18 cellular contexts compared by ENCODE assay signal in the genomic region with DNA sequence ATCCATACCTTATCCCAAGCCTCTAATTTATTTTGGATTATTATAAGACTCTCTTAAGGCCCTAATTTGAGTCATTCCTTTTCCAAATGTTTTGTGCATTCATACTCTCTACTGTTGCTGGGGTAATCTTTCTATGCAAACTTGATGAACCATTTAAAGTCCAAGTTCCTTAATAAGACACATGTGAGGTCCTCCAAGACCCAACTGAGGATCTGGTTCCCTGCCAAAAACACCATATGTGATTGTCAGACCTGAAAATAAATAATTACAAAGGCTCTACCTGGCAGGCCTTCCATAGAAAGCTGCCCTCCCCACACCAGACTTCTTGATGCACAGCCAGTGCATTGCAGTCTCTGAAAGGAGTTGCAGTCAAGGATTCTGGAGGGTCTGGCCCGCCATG.
DNase-seq lines count a peak whose midpoint lies in the region; ATAC-seq and TF ChIP-seq lines count a peak whose summit lies in the region.
"Had no signal": no experiment of that assay in that cellular context is flagged by ENCODE, and none has a peak within 500 bp of the region (broad histone marks: within the 10 kb centered on the region; RNA-seq: fewer than 3 reads in every experiment).

No MANE protein-coding gene starts in this region.

- H3K27me3 ChIP-seq in body of pancreas (no peaks in the 10 kb centered on the region), suprapubic skin (no peaks in the 10 kb centered on the region)

- H3K27ac ChIP-seq in epithelial cell of prostate: peak overlapping the region; percentile 29
- no peak overlapping the region for H3K27ac ChIP-seq in body of pancreas
- H3K27ac ChIP-seq in suprapubic skin: no peak overlapping the region
- H3K27ac ChIP-seq: 22Rv1, A549, C4-2B had no signal

- H3K36me3 ChIP-seq in body of pancreas (replicated peaks in 1 of 2; ENCODE audit: insufficient read depth in 1 of 2, low read depth in 2 of 2) (no peaks in the 10 kb centered on the region), suprapubic skin (no peaks in the 10 kb centered on the region)
- H3K36me3 ChIP-seq: HAP-1 had no signal

- intact Hi-C loops in body of pancreas (cut with DNase I): no loop called here

- H3K4me3 ChIP-seq in body of pancreas (no peak overlapping the region), suprapubic skin (no peak overlapping the region)
- H3K4me3 ChIP-seq: A549, HAP-1 had no signal

- 50 to 83% methylated on average over 1 of the region's 1 CpG for WGBS in body of pancreas, 2 donors
- WGBS in suprapubic skin: 89% methylated on average over 1 of the region's 1 CpG

- TF ChIP-seq POLR2A in body of pancreas (IDR thresholded peaks at IDR 0.05): no peak
- TF ChIP-seq POLR2A in suprapubic skin (IDR thresholded peaks at IDR 0.05): no peak

- H3K9me3 ChIP-seq in body of pancreas (no peaks in the 10 kb centered on the region), suprapubic skin (no peaks in the 10 kb centered on the region)
- H3K9me3 ChIP-seq: A549, Caco-2, HAP-1 had no signal

- ATAC-seq in body of pancreas: no peak
- ATAC-seq: A549, HepG2 had no signal

- H3K4me1 ChIP-seq in body of pancreas: no peaks in the 10 kb centered on the region
- H3K4me1 ChIP-seq in suprapubic skin: no peaks in the 10 kb centered on the region
- H3K4me1 ChIP-seq: A549, Caco-2, HAP-1 had no signal

- no peak for TF ChIP-seq EP300 in suprapubic skin (IDR thresholded peaks at IDR 0.05)

- TF ChIP-seq CTCF in body of pancreas (IDR thresholded peaks at IDR 0.05) (no peak), suprapubic skin (IDR thresholded peaks at IDR 0.05) (no peak)

- DNase-seq in DMS 273 (lab: John Stamatoyannopoulos, UW; ENCODE audit: unreplicated experiment): peak; percentile 47
- no peak for DNase-seq in DMS 273 treated with DMSO at 0.1 percent for 48 hours (lab: John Stamatoyannopoulos, UW)
- peak; percentile 1 for DNase-seq in NCI-H69 (lab: John Stamatoyannopoulos, UW)
- no peak for DNase-seq in epithelial cell of prostate (ENCODE audit: low read depth, low spot score)
- no peak for DNase-seq in body of pancreas
- DNase-seq in suprapubic skin (ENCODE audit: low spot score in 2 of 2): no peak
- no peak for DNase-seq in stimulated activated CD4-positive, alpha-beta T cell treated with anti-CD3 and anti-CD28 coated beads, Interleukin-15, amount 100 ng/mL, for 24 hours
- DNase-seq: AML-193; Caco-2; CD4-positive, alpha-beta T cell; DMS79 treated with DMSO at 0.1 percent for 48 hours; GF-D8; GOT3 had no signal

Comparison
In these comparisons a context has a peak if more than half of its experiments do, and no peak if none do; other contexts are left out.
1. DNase-seq: peak in DMS 273 (single experiment) and NCI-H69 (single experiment); none in DMS 273 treated with DMSO at 0.1 percent for 48 hours (single experiment), epithelial cell of prostate (single experiment), body of pancreas (0 of 4), suprapubic skin (0 of 2) and stimulated activated CD4-positive, alpha-beta T cell treated with anti-CD3 and anti-CD28 coated beads, Interleukin-15, amount 100 ng/mL, for 24 hours (single experiment).